In the genomic region with DNA sequence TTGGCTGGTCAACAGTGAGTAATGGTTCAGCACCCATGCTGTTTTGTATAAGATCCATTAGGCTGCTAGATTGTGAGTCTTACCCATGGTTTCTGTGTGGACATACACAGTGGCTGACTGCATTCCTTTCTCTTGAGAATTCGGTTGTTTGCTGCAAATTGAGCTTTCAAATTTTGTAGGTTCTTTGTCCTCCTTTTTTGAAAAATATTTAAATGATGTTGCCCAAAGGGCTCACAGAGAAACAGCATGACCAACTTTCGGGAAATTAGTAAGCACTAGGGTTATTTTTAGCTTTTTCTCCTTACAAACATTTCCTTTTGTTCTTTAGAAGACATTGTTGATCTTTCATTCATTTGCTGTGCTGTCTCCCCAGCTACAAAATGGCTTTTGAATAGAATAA, we compare ENCODE assay signal across 15 cellular contexts.
A peak's percentile ranks its signal among the peaks of the same experiment; 100 is the strongest.
DNase-seq lines count a peak whose midpoint lies in the region; ATAC-seq and TF ChIP-seq lines count a peak whose summit lies in the region.
"Had no signal": no experiment of that assay in that cellular context is flagged by ENCODE, and none has a peak within 500 bp of the region (broad histone marks: within the 10 kb centered on the region; RNA-seq: fewer than 3 reads in every experiment).

No MANE protein-coding gene starts in this region.

- TF ChIP-seq CTCF in AG10803 (conservative IDR thresholded peaks at IDR 0.05; ENCODE audit: low read length) (no peak), colonic mucosa (IDR thresholded peaks at IDR 0.05) (no peak)

- 77 to 85% methylated on average over 2 of the region's 2 CpGs for WGBS in ectodermal cell, 2 experiments
- 67% methylated on average over 1 to 2 of the region's 2 CpGs for WGBS in mesodermal cell (ENCODE audit: insufficient coverage in 2 of 2), 2 experiments

- H3K9me3 ChIP-seq in ectodermal cell (ENCODE audit: control insufficient read depth, low read length) (no peaks in the 10 kb centered on the region), mesodermal cell (ENCODE audit: control insufficient read depth, low read length) (peaks cover 19% of the 10 kb centered on the region), colonic mucosa (no peaks in the 10 kb centered on the region)
- H3K9me3 ChIP-seq: ascending aorta, vagina had no signal

- H3K36me3 ChIP-seq in ectodermal cell (ENCODE audit: control insufficient read depth, insufficient read depth, low read length) (peaks cover 11% of the 10 kb centered on the region), mesodermal cell (ENCODE audit: control insufficient read depth, insufficient read depth, low read length) (peaks cover 73% of the 10 kb centered on the region), colonic mucosa (no peaks in the 10 kb centered on the region)
- H3K36me3 ChIP-seq: vagina had no signal

- H3K9ac ChIP-seq in colonic mucosa (ENCODE audit: low read depth in 2 of 2, low read length in 2 of 2), result no peak overlapping the region

- intact Hi-C loops in colonic mucosa (cut with DNase I), result no loop called here

- DNase-seq in AG10803 (ENCODE audit: low read depth) (peak; percentile 88), M059J (ENCODE audit: low read depth) (peak; percentile 86), colonic mucosa (no peak), NCI-H2081 (lab: John Stamatoyannopoulos, UW) (no peak)
- DNase-seq: activated T-cell treated with anti-CD3 and anti-CD28 coated beads for 4 hours; erythroblast; NCI-H1092 treated with DMSO at 0.1 percent for 48 hours; stimulated activated CD8-positive, alpha-beta memory T cell treated with anti-CD3 and anti-CD28 coated beads, Interleukin-4, amount 100 ng/mL, for 48 hours had no signal

- H3K4me3 ChIP-seq in AG10803 (ENCODE audit: low read length), result no peak overlapping the region
- no peak overlapping the region for H3K4me3 ChIP-seq in ectodermal cell (ENCODE audit: insufficient read depth, low read depth, low read length)
- H3K4me3 ChIP-seq in mesodermal cell (ENCODE audit: extremely low read depth, insufficient read depth, low read length, poor library complexity, severe bottlenecking), result no peak overlapping the region
- H3K4me3 ChIP-seq in colonic mucosa, result no peak overlapping the region
- H3K4me3 ChIP-seq: ascending aorta, vagina had no signal

- H3K27me3 ChIP-seq in ectodermal cell (ENCODE audit: control insufficient read depth, insufficient read depth, low read length, poor library complexity, severe bottlenecking), result no peaks in the 10 kb centered on the region
- H3K27me3 ChIP-seq in colonic mucosa, result no peaks in the 10 kb centered on the region
- H3K27me3 ChIP-seq: ascending aorta, vagina had no signal

- no peak for ATAC-seq in GM18870 (IDR thresholded peaks at IDR 0.05; ENCODE audit: unreplicated experiment)
- ATAC-seq in HG03439 (IDR thresholded peaks at IDR 0.05; ENCODE audit: unreplicated experiment), result no peak

- H3K27ac ChIP-seq in ectodermal cell (ENCODE audit: insufficient read depth, low read depth, low read length, poor library complexity, severe bottlenecking) (peak overlapping the region; percentile 74), mesodermal cell (ENCODE audit: low read depth, low read length, severe bottlenecking) (peak overlapping the region; percentile 81), colonic mucosa (no peak overlapping the region)
- H3K27ac ChIP-seq: ascending aorta, vagina, VCaP had no signal

- H3K4me1 ChIP-seq in ectodermal cell (ENCODE audit: control insufficient read depth, insufficient read depth, low read length) (peaks cover 5% of the 10 kb centered on the region), mesodermal cell (ENCODE audit: control insufficient read depth, insufficient read depth, low read length, poor library complexity, severe bottlenecking) (peaks cover 9% of the 10 kb centered on the region), colonic mucosa (no peaks in the 10 kb centered on the region)
- H3K4me1 ChIP-seq: ascending aorta, vagina had no signal

Comparison
In these comparisons a context has a peak if more than half of its experiments do, and no peak if none do; other contexts are left out.
1. DNase-seq: peak in AG10803 (single experiment) and M059J (single experiment); none in colonic mucosa (single experiment) and NCI-H2081 (0 of 2).